ENCODE assay signal across 8 cellular contexts in genomic region chr12:64890873-64891468, GRCh38.
DNase-seq lines count a peak whose midpoint lies in the region; ATAC-seq, FAIRE-seq and TF ChIP-seq lines count a peak whose summit lies in the region.

No MANE protein-coding gene starts in this region.

- no peak for TF ChIP-seq POLR2A in GM12891 (IDR thresholded peaks at IDR 0.05; ENCODE audit: low read depth, low read length)

- peak; percentile 56 for TF ChIP-seq CTCF in astrocyte of the cerebellum (IDR thresholded peaks at IDR 0.05; ENCODE audit: low read depth, low read length, missing control alignments)

- no peaks in the 10 kb centered on the region for H3K4me1 Mint-ChIP-seq in stimulated activated effector memory CD8-positive, alpha-beta T cell treated with anti-CD3 and anti-CD28 coated beads, Interleukin-12 subunit alpha, Interleukin-12 subunit beta, amount 100 ng/mL, for 72 hours

- H3K4me3 ChIP-seq in astrocyte of the cerebellum (ENCODE audit: low read depth, low read length), result no peak overlapping the region

- peak; percentile 83 for ATAC-seq in HG03354 (IDR thresholded peaks at IDR 0.05; ENCODE audit: poor library complexity, severe bottlenecking, unreplicated experiment)
- ATAC-seq in stimulated activated effector memory CD8-positive, alpha-beta T cell treated with anti-CD3 and anti-CD28 coated beads, Interleukin-12 subunit alpha, Interleukin-12 subunit beta, amount 100 ng/mL, for 72 hours, result peak; percentile 40

- no peaks in the 10 kb centered on the region for H3K36me3 Mint-ChIP-seq in stimulated activated effector memory CD8-positive, alpha-beta T cell treated with anti-CD3 and anti-CD28 coated beads, Interleukin-12 subunit alpha, Interleukin-12 subunit beta, amount 100 ng/mL, for 72 hours

- no peak overlapping the region for H3K27ac Mint-ChIP-seq in stimulated activated effector memory CD8-positive, alpha-beta T cell treated with anti-CD3 and anti-CD28 coated beads, Interleukin-12 subunit alpha, Interleukin-12 subunit beta, amount 100 ng/mL, for 72 hours

- DNase-seq in ACHN (peak; percentile 77), GM12891 (ENCODE audit: insufficient read length, low spot score) (peak; percentile 21), NCI-H526 (lab: John Stamatoyannopoulos, UW) (peak; percentile 58 to 82), astrocyte of the cerebellum (ENCODE audit: low read depth) (peak; percentile 53), hepatic stellate cell (ENCODE audit: low spot score) (peak; percentile 46)
- no peak for DNase-seq in stimulated activated effector memory CD8-positive, alpha-beta T cell treated with anti-CD3 and anti-CD28 coated beads, Interleukin-12 subunit alpha, Interleukin-12 subunit beta, amount 100 ng/mL, for 72 hours (ENCODE audit: low spot score in 2 of 2)
- DNase-seq in stimulated activated CD8-positive, alpha-beta memory T cell treated with anti-CD3 and anti-CD28 coated beads, Interleukin-4, amount 100 ng/mL, for 48 hours, result no peak

- H3K9me3 Mint-ChIP-seq in stimulated activated effector memory CD8-positive, alpha-beta T cell treated with anti-CD3 and anti-CD28 coated beads, Interleukin-12 subunit alpha, Interleukin-12 subunit beta, amount 100 ng/mL, for 72 hours, result no peaks in the 10 kb centered on the region

- no peak overlapping the region for H3K4me3 Mint-ChIP-seq in stimulated activated effector memory CD8-positive, alpha-beta T cell treated with anti-CD3 and anti-CD28 coated beads, Interleukin-12 subunit alpha, Interleukin-12 subunit beta, amount 100 ng/mL, for 72 hours

- in situ Hi-C loops in ACHN (cut with HindIII; ENCODE audit: low pct_ligation_motif_present, low pct_unique_long_range_greater_than_20kb, low sequenced_read_pairs), result no loop called here
- in situ Hi-C loops in astrocyte of the cerebellum (cut with HindIII; ENCODE audit: low sequenced_read_pairs), result no loop called here

- peak; percentile 91 for FAIRE-seq in GM12891 (lab: Jason Lieb, UNC)

TF ChIP-seq in GM12891, 5 proteins besides CTCF, POLR2A, EP300 and RAD21:
- TF ChIP-seq POU2F2 (IDR thresholded peaks at IDR 0.05; ENCODE audit: low read depth, low read length) (no peak), SPI1 (IDR thresholded peaks at IDR 0.05; ENCODE audit: low read depth, low read length) (no peak), PAX5 (IDR thresholded peaks at IDR 0.05; ENCODE audit: insufficient read depth, low read length, severe bottlenecking) (no peak), POLR2AphosphoS5 (IDR thresholded peaks at IDR 0.05; ENCODE audit: low read depth, low read length) (no peak), TAF1 (IDR thresholded peaks at IDR 0.05; ENCODE audit: low read depth, low read length) (no peak)

Comparison
In these comparisons a context has a peak if more than half of its experiments do, and no peak if none do; other contexts are left out.
1. DNase-seq: peak in ACHN (single experiment), GM12891 (single experiment), NCI-H526 (2 of 2), astrocyte of the cerebellum (single experiment) and hepatic stellate cell (single experiment); none in stimulated activated effector memory CD8-positive, alpha-beta T cell treated with anti-CD3 and anti-CD28 coated beads, Interleukin-12 subunit alpha, Interleukin-12 subunit beta, amount 100 ng/mL, for 72 hours (0 of 2) and stimulated activated CD8-positive, alpha-beta memory T cell treated with anti-CD3 and anti-CD28 coated beads, Interleukin-4, amount 100 ng/mL, for 48 hours (single experiment).